Comparison of ENCODE assay signal across 3 cellular contexts in the genomic region with DNA sequence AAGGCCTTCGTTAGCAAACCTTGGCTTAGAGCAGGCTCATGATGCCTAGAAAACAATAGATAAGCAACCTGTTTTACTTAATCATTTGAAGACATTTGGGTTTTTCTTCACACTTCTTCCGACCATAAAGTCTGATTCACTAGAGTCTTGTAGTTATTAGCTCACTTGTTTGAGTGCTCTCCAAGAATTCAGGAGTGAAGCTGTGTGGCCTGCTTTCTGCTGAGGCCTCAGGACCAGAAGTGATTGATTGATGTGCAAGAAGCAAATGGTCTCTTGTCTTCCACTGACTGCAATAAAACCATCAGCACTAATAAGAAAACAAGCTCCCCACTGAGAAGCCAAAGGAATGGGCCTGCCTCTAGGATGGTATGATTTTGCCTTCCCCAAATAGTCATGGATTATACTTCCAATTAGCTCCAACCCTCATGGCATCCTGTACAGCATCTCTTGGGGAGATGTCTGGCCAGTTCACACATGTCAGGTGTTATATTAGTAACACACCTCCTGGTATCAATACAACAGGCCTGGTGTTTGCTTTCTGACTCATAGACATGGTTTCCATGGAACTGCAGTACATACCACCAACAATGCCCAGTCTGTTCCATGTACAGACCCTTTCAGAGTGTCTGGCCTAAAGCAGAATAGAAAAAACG.
TF ChIP-seq lines count a peak whose summit lies in the region.

No MANE protein-coding gene starts in this region.

TF ChIP-seq in SK-N-SH, 30 proteins besides CTCF, POLR2A, EP300 and RAD21:
- TF ChIP-seq, protein P1, sequence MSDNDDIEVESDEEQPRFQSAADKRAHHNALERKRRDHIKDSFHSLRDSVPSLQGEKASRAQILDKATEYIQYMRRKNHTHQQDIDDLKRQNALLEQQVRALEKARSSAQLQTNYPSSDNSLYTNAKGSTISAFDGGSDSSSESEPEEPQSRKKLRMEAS (IDR thresholded peaks at IDR 0.05; ENCODE audit: low read depth): no peak
- TF ChIP-seq TEAD4 (IDR thresholded peaks at IDR 0.05; ENCODE audit: borderline replicate concordance, insufficient read depth) (no peak), TCF12 (IDR thresholded peaks at IDR 0.05) (0 out of 2 replicates have a peak, but pooled peaks have one; percentile 5), CHD2 (IDR thresholded peaks at IDR 0.05; ENCODE audit: low read length, partially characterized antibody) (no peak)

TF ChIP-seq in SK-N-SH treated with all-trans-retinoic acid at 6 μM for 48 hours, 23 proteins besides CTCF, POLR2A, EP300 and RAD21:
- TF ChIP-seq, protein P2, sequence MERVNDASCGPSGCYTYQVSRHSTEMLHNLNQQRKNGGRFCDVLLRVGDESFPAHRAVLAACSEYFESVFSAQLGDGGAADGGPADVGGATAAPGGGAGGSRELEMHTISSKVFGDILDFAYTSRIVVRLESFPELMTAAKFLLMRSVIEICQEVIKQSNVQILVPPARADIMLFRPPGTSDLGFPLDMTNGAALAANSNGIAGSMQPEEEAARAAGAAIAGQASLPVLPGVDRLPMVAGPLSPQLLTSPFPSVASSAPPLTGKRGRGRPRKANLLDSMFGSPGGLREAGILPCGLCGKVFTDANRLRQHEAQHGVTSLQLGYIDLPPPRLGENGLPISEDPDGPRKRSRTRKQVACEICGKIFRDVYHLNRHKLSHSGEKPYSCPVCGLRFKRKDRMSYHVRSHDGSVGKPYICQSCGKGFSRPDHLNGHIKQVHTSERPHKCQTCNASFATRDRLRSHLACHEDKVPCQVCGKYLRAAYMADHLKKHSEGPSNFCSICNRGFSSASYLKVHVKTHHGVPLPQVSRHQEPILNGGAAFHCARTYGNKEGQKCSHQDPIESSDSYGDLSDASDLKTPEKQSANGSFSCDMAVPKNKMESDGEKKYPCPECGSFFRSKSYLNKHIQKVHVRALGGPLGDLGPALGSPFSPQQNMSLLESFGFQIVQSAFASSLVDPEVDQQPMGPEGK (CRISPR knock-in tag; IDR thresholded peaks at IDR 0.05; ENCODE audit: borderline replicate concordance): no peak
- TF ChIP-seq, protein P3, sequence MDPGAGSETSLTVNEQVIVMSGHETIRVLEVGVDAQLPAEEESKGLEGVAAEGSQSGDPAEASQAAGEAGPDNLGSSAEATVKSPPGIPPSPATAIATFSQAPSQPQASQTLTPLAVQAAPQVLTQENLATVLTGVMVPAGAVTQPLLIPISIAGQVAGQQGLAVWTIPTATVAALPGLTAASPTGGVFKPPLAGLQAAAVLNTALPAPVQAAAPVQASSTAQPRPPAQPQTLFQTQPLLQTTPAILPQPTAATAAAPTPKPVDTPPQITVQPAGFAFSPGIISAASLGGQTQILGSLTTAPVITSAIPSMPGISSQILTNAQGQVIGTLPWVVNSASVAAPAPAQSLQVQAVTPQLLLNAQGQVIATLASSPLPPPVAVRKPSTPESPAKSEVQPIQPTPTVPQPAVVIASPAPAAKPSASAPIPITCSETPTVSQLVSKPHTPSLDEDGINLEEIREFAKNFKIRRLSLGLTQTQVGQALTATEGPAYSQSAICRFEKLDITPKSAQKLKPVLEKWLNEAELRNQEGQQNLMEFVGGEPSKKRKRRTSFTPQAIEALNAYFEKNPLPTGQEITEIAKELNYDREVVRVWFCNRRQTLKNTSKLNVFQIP (CRISPR knock-in tag; IDR thresholded peaks at IDR 0.05; ENCODE audit: borderline replicate concordance, low read depth): no peak
- TF ChIP-seq, protein P4, sequence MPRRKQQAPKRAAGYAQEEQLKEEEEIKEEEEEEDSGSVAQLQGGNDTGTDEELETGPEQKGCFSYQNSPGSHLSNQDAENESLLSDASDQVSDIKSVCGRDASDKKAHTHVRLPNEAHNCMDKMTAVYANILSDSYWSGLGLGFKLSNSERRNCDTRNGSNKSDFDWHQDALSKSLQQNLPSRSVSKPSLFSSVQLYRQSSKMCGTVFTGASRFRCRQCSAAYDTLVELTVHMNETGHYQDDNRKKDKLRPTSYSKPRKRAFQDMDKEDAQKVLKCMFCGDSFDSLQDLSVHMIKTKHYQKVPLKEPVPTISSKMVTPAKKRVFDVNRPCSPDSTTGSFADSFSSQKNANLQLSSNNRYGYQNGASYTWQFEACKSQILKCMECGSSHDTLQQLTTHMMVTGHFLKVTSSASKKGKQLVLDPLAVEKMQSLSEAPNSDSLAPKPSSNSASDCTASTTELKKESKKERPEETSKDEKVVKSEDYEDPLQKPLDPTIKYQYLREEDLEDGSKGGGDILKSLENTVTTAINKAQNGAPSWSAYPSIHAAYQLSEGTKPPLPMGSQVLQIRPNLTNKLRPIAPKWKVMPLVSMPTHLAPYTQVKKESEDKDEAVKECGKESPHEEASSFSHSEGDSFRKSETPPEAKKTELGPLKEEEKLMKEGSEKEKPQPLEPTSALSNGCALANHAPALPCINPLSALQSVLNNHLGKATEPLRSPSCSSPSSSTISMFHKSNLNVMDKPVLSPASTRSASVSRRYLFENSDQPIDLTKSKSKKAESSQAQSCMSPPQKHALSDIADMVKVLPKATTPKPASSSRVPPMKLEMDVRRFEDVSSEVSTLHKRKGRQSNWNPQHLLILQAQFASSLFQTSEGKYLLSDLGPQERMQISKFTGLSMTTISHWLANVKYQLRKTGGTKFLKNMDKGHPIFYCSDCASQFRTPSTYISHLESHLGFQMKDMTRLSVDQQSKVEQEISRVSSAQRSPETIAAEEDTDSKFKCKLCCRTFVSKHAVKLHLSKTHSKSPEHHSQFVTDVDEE (CRISPR knock-in tag; IDR thresholded peaks at IDR 0.05): no peak
- TF ChIP-seq ZNF8 (CRISPR knock-in tag; IDR thresholded peaks at IDR 0.05): no peak
- no peak for TF ChIP-seq TCF4 (CRISPR knock-in tag; IDR thresholded peaks at IDR 0.05; ENCODE audit: borderline replicate concordance)
- no peak for TF ChIP-seq ZFP3 (CRISPR knock-in tag; IDR thresholded peaks at IDR 0.05)
- no peak for TF ChIP-seq ARNTL (CRISPR knock-in tag; IDR thresholded peaks at IDR 0.05; ENCODE audit: borderline replicate concordance, low read depth)
- TF ChIP-seq, protein P5, sequence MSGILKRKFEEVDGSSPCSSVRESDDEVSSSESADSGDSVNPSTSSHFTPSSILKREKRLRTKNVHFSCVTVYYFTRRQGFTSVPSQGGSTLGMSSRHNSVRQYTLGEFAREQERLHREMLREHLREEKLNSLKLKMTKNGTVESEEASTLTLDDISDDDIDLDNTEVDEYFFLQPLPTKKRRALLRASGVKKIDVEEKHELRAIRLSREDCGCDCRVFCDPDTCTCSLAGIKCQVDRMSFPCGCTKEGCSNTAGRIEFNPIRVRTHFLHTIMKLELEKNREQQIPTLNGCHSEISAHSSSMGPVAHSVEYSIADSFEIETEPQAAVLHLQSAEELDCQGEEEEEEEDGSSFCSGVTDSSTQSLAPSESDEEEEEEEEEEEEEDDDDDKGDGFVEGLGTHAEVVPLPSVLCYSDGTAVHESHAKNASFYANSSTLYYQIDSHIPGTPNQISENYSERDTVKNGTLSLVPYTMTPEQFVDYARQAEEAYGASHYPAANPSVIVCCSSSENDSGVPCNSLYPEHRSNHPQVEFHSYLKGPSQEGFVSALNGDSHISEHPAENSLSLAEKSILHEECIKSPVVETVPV (CRISPR knock-in tag; IDR thresholded peaks at IDR 0.05): no peak
- TF ChIP-seq TOX (CRISPR knock-in tag; IDR thresholded peaks at IDR 0.05; ENCODE audit: borderline replicate concordance): no peak
- no peak for TF ChIP-seq GLIS3 (CRISPR knock-in tag; IDR thresholded peaks at IDR 0.05)
- no peak for TF ChIP-seq BACH2 (CRISPR knock-in tag; IDR thresholded peaks at IDR 0.05; ENCODE audit: borderline replicate concordance)
- no peak for TF ChIP-seq ZNF70 (CRISPR knock-in tag; IDR thresholded peaks at IDR 0.05)
- no peak for TF ChIP-seq SNAI2 (CRISPR knock-in tag; IDR thresholded peaks at IDR 0.05)
- no peak for TF ChIP-seq CSDC2 (CRISPR knock-in tag; IDR thresholded peaks at IDR 0.05)
- no peak for TF ChIP-seq RARB (CRISPR knock-in tag; IDR thresholded peaks at IDR 0.05)
- no peak for TF ChIP-seq ISL1 (CRISPR knock-in tag; IDR thresholded peaks at IDR 0.05)
- no peak for TF ChIP-seq ESRRG (CRISPR knock-in tag; IDR thresholded peaks at IDR 0.05)
- no peak for TF ChIP-seq PPARA (CRISPR knock-in tag; IDR thresholded peaks at IDR 0.05; ENCODE audit: borderline replicate concordance)
- TF ChIP-seq OSR1 (CRISPR knock-in tag; IDR thresholded peaks at IDR 0.05): no peak
TF ChIP-seq in SK-N-SH treated with all-trans-retinoic acid at 6 μM for 48 hours: peak in this region for 0.

TF ChIP-seq in endothelial cell of umbilical vein, 7 proteins besides CTCF, POLR2A, EP300 and RAD21 (continued from another document):
- no peak for TF ChIP-seq FOS (IDR thresholded peaks at IDR 0.05; ENCODE audit: borderline replicate concordance, insufficient read depth, low read length)
- TF ChIP-seq MYC (IDR thresholded peaks at IDR 0.05; ENCODE audit: low read depth, low read length): no peak
- TF ChIP-seq EZH2 (IDR thresholded peaks at IDR 0.05; ENCODE audit: borderline replicate concordance, low read depth, low read length, severe bottlenecking): no peak
- TF ChIP-seq POLR2AphosphoS5 (IDR thresholded peaks at IDR 0.05; ENCODE audit: insufficient read depth, low read depth, low read length): no peak
- TF ChIP-seq, protein P1 (IDR thresholded peaks at IDR 0.05; ENCODE audit: insufficient read depth, insufficient read length): no peak
- TF ChIP-seq JUN (IDR thresholded peaks at IDR 0.05; ENCODE audit: borderline replicate concordance, insufficient read depth, insufficient read length, low read depth): no peak
